28 cellular contexts compared by ENCODE assay signal in genomic region chr22:44609589-44609988, GRCh38.
"Had no signal": no experiment of that assay in that cellular context is flagged by ENCODE, and none has a peak within 500 bp of the region (broad histone marks: within the 10 kb centered on the region; RNA-seq: fewer than 3 reads in every experiment).

No MANE protein-coding gene starts in this region.

- DNase-seq: activated CD4-positive, alpha-beta memory T cell treated with anti-CD3 and anti-CD28 coated beads, Interleukin-2, amount 10 ng/mL, durations not matched to agents 7 days and 5 days; activated CD4-positive, alpha-beta T cell treated with anti-CD3 and anti-CD28 coated beads for 1 hour; activated CD4-positive, alpha-beta T cell treated with anti-CD3 and anti-CD28 coated beads, Interleukin-2, amount 10 ng/mL, durations not matched to agents 7 days and 5 days; activated T-cell treated with anti-CD3 and anti-CD28 coated beads, Interleukin-2, amount 50 U/mL, for 48 hours; body of pancreas; cerebellar nuclear complex; colonic mucosa; effector CD8-positive, alpha-beta T cell; naive B cell; nephron progenitor cell; nucleus accumbens; retina; stimulated activated CD4-positive, alpha-beta T cell treated with anti-CD3 and anti-CD28 coated beads, Interleukin-4, amount 100 ng/mL, for 24 hours; stimulated activated naive CD8-positive, alpha-beta T cell treated with anti-CD3 and anti-CD28 coated beads, Interleukin-15, amount 100 ng/mL, for 72 hours; substantia nigra; T-helper 2 cell; upper lobe of left lung had no signal

- H3K27me3 ChIP-seq: body of pancreas, cardiac muscle cell, colonic mucosa, pancreas, upper lobe of left lung, vagina had no signal

- H3K27ac ChIP-seq: body of pancreas, cardiac muscle cell, colonic mucosa, epithelial cell of prostate, pancreas, prostate gland, skin epidermis, upper lobe of left lung, vagina had no signal

- H3K4me1 Mint-ChIP-seq: activated CD4-positive, alpha-beta T cell treated with anti-CD3 and anti-CD28 coated beads, Interleukin-2, amount 10 ng/mL, durations not matched to agents 7 days and 5 days; naive B cell; stimulated activated memory B cell treated with anti-CD40 and anti-IgM and Interleukin-4, amounts not matched to agents 10 μg/mL and 1 μg/mL and 100 μg/mL, for 72 hours; stimulated activated naive CD8-positive, alpha-beta T cell treated with anti-CD3 and anti-CD28 coated beads, Interleukin-15, amount 100 ng/mL, for 72 hours had no signal

- H3K4me3 ChIP-seq: body of pancreas, cardiac muscle cell, colonic mucosa, pancreas, prostate gland, skin epidermis, upper lobe of left lung, vagina had no signal

- H3K27ac Mint-ChIP-seq: activated CD4-positive, alpha-beta memory T cell treated with anti-CD3 and anti-CD28 coated beads, Interleukin-2, amount 10 ng/mL, durations not matched to agents 7 days and 5 days; activated CD4-positive, alpha-beta T cell treated with anti-CD3 and anti-CD28 coated beads, Interleukin-2, amount 10 ng/mL, durations not matched to agents 7 days and 5 days; activated naive CD8-positive, alpha-beta T cell; activated T-helper 2 cell treated with anti-CD3 and anti-CD28 coated beads, Interferon-gamma antibody, Interleukin-2, Interleukin-4, amounts not matched to agents 10 μg/mL and 5 μg/mL and 100 μg/mL, durations not matched to agents 14 hours and 24 hours and 36 hours; mesothelial cell of epicardium; naive B cell; nephron progenitor cell; stimulated activated memory B cell treated with anti-CD40 and anti-IgM and Interleukin-4, amounts not matched to agents 10 μg/mL and 1 μg/mL and 100 μg/mL, for 72 hours; stimulated activated naive CD8-positive, alpha-beta T cell treated with anti-CD3 and anti-CD28 coated beads, Interleukin-15, amount 100 ng/mL, for 72 hours; WTC11 had no signal

- H3K36me3 Mint-ChIP-seq: activated naive CD8-positive, alpha-beta T cell; mesothelial cell of epicardium; stimulated activated memory B cell treated with anti-CD40 and anti-IgM and Interleukin-4, amounts not matched to agents 10 μg/mL and 1 μg/mL and 100 μg/mL, for 72 hours had no signal

- H3K9me3 ChIP-seq: colonic mucosa, pancreas, prostate gland had no signal

- H3K36me3 ChIP-seq: cardiac muscle cell, colonic mucosa, pancreas, prostate gland, upper lobe of left lung, vagina had no signal

- H3K4me1 ChIP-seq: body of pancreas, colonic mucosa, pancreas, prostate gland, upper lobe of left lung, vagina had no signal

- H3K4me3 Mint-ChIP-seq: activated CD4-positive, alpha-beta memory T cell treated with anti-CD3 and anti-CD28 coated beads, Interleukin-2, amount 10 ng/mL, durations not matched to agents 7 days and 5 days; activated CD4-positive, alpha-beta T cell treated with anti-CD3 and anti-CD28 coated beads, Interleukin-2, amount 10 ng/mL, durations not matched to agents 7 days and 5 days; activated naive CD8-positive, alpha-beta T cell; mesothelial cell of epicardium; naive B cell; nephron progenitor cell; stimulated activated memory B cell treated with anti-CD40 and anti-IgM and Interleukin-4, amounts not matched to agents 10 μg/mL and 1 μg/mL and 100 μg/mL, for 72 hours; stimulated activated naive CD8-positive, alpha-beta T cell treated with anti-CD3 and anti-CD28 coated beads, Interleukin-15, amount 100 ng/mL, for 72 hours; WTC11 had no signal
